In the genomic region with DNA sequence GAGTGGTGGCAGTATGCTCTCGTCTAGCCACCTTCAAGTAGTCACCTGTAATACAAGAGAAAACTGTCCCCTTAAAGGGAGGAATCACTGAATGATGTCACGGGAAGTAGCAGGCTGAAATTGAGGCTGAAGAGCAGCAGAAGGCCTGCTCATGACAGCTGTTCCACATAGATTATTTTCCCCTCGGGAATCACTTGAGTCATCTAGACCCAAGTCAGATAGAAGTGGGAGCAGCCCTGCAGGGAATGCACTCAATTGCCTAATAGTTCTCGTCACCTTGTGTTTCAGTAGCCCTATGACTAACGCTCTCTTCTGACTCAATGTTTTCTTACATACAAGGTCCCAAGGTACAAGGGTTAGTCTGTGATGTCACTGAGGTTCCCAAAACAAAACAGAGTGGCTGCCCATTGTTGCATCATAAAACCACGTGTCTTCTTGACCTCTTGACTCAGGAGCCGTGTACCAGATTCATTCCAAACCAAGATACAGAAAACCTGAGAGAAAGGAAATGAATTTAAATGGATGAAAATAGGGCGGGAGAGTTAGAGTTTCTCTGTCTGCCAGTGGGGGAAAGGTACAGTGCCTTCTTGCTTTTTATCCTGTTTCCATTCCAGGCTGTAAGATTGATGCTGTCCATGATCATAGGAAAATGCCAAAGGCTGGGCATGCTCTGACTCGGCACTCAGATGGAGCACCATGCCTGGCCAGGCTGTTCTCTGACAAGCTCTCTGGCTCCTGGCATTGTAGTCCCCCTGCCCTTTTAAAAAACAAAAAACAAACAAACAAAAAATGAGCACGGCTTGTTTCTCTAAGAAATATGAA, we compare ENCODE assay signal across 1 cellular context.
TF ChIP-seq lines count a peak whose summit lies in the region.

No MANE protein-coding gene starts in this region.

TF ChIP-seq in K562, 482 proteins besides CTCF, POLR2A, EP300 and RAD21 (continued from another document and continues in another):
- TF ChIP-seq, protein P1, sequence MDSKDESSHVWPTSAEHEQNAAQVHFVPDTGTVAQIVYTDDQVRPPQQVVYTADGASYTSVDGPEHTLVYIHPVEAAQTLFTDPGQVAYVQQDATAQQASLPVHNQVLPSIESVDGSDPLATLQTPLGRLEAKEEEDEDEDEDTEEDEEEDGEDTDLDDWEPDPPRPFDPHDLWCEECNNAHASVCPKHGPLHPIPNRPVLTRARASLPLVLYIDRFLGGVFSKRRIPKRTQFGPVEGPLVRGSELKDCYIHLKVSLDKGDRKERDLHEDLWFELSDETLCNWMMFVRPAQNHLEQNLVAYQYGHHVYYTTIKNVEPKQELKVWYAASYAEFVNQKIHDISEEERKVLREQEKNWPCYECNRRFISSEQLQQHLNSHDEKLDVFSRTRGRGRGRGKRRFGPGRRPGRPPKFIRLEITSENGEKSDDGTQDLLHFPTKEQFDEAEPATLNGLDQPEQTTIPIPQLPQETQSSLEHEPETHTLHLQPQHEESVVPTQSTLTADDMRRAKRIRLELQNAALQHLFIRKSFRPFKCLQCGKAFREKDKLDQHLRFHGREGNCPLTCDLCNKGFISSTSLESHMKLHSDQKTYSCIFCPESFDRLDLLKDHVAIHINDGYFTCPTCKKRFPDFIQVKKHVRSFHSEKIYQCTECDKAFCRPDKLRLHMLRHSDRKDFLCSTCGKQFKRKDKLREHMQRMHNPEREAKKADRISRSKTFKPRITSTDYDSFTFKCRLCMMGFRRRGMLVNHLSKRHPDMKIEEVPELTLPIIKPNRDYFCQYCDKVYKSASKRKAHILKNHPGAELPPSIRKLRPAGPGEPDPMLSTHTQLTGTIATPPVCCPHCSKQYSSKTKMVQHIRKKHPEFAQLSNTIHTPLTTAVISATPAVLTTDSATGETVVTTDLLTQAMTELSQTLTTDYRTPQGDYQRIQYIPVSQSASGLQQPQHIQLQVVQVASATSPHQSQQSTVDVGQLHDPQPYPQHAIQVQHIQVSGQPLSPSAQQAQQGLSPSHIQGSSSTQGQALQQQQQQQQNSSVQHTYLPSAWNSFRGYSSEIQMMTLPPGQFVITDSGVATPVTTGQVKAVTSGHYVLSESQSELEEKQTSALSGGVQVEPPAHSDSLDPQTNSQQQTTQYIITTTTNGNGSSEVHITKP (IDR thresholded peaks at IDR 0.05; ENCODE audit: partially characterized antibody): peak; percentile 8
- TF ChIP-seq DACH1 (IDR thresholded peaks at IDR 0.05; ENCODE audit: partially characterized antibody) (peak; percentile 57), SMAD2 (IDR thresholded peaks at IDR 0.05; ENCODE audit: low read depth, low read length) (no peak), ZNF589 (CRISPR knock-in tag; IDR thresholded peaks at IDR 0.05; ENCODE audit: low read depth) (peak; percentile 78; the same call in 1 of the 2 replicates), TOE1 (IDR thresholded peaks at IDR 0.05; ENCODE audit: borderline replicate concordance) (peak; percentile 84), TOE1 (CRISPR knock-in tag; IDR thresholded peaks at IDR 0.05; ENCODE audit: borderline replicate concordance, low read depth) (no peak), TEAD1 (CRISPR knock-in tag; IDR thresholded peaks at IDR 0.05) (peak in 1 of 2 experiments; percentile 77; a peak in 1 of 4 replicates), MYC (IDR thresholded peaks at IDR 0.05; ENCODE audit: low read depth, low read length) (peak; percentile 94), MYC (CRISPR knock-in tag; IDR thresholded peaks at IDR 0.05; ENCODE audit: borderline replicate concordance, low read depth) (no peak), MTA2 (IDR thresholded peaks at IDR 0.05; ENCODE audit: low read depth) (peak; percentile 74; the same call in 1 of the 2 replicates), TEAD4 (IDR thresholded peaks at IDR 0.05; ENCODE audit: low read length) (peak; percentile 77), TEAD4 (CRISPR knock-in tag; IDR thresholded peaks at IDR 0.05; ENCODE audit: borderline replicate concordance) (no peak), SREBF2 (CRISPR knock-in tag; IDR thresholded peaks at IDR 0.05) (no peak), PURB (CRISPR knock-in tag; IDR thresholded peaks at IDR 0.05; ENCODE audit: low read depth) (no peak), ZFX (CRISPR knock-in tag; IDR thresholded peaks at IDR 0.05) (no peak), CTBP1 (IDR thresholded peaks at IDR 0.05; ENCODE audit: borderline replicate concordance) (peak; percentile 84), NCOA2 (IDR thresholded peaks at IDR 0.05; ENCODE audit: partially characterized antibody in 2 of 2) (peak in 1 of 2 experiments; percentile 46), ZNF57 (CRISPR knock-in tag; IDR thresholded peaks at IDR 0.05) (no peak), ZNF316 (IDR thresholded peaks at IDR 0.05) (no peak), FIP1L1 (IDR thresholded peaks at IDR 0.05; ENCODE audit: low read depth, low read length, poor library complexity, severe bottlenecking) (no peak), PYGO2 (tag; IDR thresholded peaks at IDR 0.05) (peak; percentile 23; the same call in 1 of the 2 replicates), MTA1 (IDR thresholded peaks at IDR 0.05; ENCODE audit: borderline replicate concordance) (0 out of 2 replicates have a peak, but pooled peaks have one; percentile 60), TBP (optimal IDR thresholded peaks at IDR 0.05; ENCODE audit: low read depth, low read length) (no peak), ARNT (IDR thresholded peaks at IDR 0.05) (peak in 1 of 2 experiments; percentile 72; a peak in 1 of 4 replicates), ZNF23 (CRISPR knock-in tag; IDR thresholded peaks at IDR 0.05) (no peak), FOXK2 (conservative IDR thresholded peaks at IDR 0.05 in 1 of 2, IDR thresholded peaks at IDR 0.05 in 1 of 2; ENCODE audit: low read depth in 2 of 2) (peak; percentile 86 to 91), SMARCB1 (IDR thresholded peaks at IDR 0.05; ENCODE audit: insufficient read length, low read depth) (no peak), JUND (IDR thresholded peaks at IDR 0.05; ENCODE audit: borderline replicate concordance, low read depth, low read length) (peak; percentile 94), JUND (tag; IDR thresholded peaks at IDR 0.05; ENCODE audit: borderline replicate concordance, low read depth, low read length) (peak; percentile 97)
- TF ChIP-seq, protein P2, sequence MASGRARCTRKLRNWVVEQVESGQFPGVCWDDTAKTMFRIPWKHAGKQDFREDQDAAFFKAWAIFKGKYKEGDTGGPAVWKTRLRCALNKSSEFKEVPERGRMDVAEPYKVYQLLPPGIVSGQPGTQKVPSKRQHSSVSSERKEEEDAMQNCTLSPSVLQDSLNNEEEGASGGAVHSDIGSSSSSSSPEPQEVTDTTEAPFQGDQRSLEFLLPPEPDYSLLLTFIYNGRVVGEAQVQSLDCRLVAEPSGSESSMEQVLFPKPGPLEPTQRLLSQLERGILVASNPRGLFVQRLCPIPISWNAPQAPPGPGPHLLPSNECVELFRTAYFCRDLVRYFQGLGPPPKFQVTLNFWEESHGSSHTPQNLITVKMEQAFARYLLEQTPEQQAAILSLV (tag; IDR thresholded peaks at IDR 0.05): peak; percentile 96
- TF ChIP-seq, protein P3, sequence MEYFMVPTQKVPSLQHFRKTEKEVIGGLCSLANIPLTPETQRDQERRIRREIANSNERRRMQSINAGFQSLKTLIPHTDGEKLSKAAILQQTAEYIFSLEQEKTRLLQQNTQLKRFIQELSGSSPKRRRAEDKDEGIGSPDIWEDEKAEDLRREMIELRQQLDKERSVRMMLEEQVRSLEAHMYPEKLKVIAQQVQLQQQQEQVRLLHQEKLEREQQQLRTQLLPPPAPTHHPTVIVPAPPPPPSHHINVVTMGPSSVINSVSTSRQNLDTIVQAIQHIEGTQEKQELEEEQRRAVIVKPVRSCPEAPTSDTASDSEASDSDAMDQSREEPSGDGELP (CRISPR knock-in tag; IDR thresholded peaks at IDR 0.05; ENCODE audit: borderline replicate concordance): peak; percentile 75
- TF ChIP-seq, protein P4, sequence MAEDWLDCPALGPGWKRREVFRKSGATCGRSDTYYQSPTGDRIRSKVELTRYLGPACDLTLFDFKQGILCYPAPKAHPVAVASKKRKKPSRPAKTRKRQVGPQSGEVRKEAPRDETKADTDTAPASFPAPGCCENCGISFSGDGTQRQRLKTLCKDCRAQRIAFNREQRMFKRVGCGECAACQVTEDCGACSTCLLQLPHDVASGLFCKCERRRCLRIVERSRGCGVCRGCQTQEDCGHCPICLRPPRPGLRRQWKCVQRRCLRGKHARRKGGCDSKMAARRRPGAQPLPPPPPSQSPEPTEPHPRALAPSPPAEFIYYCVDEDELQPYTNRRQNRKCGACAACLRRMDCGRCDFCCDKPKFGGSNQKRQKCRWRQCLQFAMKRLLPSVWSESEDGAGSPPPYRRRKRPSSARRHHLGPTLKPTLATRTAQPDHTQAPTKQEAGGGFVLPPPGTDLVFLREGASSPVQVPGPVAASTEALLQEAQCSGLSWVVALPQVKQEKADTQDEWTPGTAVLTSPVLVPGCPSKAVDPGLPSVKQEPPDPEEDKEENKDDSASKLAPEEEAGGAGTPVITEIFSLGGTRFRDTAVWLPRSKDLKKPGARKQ (CRISPR knock-in tag; IDR thresholded peaks at IDR 0.05): no peak
- TF ChIP-seq, protein P5, sequence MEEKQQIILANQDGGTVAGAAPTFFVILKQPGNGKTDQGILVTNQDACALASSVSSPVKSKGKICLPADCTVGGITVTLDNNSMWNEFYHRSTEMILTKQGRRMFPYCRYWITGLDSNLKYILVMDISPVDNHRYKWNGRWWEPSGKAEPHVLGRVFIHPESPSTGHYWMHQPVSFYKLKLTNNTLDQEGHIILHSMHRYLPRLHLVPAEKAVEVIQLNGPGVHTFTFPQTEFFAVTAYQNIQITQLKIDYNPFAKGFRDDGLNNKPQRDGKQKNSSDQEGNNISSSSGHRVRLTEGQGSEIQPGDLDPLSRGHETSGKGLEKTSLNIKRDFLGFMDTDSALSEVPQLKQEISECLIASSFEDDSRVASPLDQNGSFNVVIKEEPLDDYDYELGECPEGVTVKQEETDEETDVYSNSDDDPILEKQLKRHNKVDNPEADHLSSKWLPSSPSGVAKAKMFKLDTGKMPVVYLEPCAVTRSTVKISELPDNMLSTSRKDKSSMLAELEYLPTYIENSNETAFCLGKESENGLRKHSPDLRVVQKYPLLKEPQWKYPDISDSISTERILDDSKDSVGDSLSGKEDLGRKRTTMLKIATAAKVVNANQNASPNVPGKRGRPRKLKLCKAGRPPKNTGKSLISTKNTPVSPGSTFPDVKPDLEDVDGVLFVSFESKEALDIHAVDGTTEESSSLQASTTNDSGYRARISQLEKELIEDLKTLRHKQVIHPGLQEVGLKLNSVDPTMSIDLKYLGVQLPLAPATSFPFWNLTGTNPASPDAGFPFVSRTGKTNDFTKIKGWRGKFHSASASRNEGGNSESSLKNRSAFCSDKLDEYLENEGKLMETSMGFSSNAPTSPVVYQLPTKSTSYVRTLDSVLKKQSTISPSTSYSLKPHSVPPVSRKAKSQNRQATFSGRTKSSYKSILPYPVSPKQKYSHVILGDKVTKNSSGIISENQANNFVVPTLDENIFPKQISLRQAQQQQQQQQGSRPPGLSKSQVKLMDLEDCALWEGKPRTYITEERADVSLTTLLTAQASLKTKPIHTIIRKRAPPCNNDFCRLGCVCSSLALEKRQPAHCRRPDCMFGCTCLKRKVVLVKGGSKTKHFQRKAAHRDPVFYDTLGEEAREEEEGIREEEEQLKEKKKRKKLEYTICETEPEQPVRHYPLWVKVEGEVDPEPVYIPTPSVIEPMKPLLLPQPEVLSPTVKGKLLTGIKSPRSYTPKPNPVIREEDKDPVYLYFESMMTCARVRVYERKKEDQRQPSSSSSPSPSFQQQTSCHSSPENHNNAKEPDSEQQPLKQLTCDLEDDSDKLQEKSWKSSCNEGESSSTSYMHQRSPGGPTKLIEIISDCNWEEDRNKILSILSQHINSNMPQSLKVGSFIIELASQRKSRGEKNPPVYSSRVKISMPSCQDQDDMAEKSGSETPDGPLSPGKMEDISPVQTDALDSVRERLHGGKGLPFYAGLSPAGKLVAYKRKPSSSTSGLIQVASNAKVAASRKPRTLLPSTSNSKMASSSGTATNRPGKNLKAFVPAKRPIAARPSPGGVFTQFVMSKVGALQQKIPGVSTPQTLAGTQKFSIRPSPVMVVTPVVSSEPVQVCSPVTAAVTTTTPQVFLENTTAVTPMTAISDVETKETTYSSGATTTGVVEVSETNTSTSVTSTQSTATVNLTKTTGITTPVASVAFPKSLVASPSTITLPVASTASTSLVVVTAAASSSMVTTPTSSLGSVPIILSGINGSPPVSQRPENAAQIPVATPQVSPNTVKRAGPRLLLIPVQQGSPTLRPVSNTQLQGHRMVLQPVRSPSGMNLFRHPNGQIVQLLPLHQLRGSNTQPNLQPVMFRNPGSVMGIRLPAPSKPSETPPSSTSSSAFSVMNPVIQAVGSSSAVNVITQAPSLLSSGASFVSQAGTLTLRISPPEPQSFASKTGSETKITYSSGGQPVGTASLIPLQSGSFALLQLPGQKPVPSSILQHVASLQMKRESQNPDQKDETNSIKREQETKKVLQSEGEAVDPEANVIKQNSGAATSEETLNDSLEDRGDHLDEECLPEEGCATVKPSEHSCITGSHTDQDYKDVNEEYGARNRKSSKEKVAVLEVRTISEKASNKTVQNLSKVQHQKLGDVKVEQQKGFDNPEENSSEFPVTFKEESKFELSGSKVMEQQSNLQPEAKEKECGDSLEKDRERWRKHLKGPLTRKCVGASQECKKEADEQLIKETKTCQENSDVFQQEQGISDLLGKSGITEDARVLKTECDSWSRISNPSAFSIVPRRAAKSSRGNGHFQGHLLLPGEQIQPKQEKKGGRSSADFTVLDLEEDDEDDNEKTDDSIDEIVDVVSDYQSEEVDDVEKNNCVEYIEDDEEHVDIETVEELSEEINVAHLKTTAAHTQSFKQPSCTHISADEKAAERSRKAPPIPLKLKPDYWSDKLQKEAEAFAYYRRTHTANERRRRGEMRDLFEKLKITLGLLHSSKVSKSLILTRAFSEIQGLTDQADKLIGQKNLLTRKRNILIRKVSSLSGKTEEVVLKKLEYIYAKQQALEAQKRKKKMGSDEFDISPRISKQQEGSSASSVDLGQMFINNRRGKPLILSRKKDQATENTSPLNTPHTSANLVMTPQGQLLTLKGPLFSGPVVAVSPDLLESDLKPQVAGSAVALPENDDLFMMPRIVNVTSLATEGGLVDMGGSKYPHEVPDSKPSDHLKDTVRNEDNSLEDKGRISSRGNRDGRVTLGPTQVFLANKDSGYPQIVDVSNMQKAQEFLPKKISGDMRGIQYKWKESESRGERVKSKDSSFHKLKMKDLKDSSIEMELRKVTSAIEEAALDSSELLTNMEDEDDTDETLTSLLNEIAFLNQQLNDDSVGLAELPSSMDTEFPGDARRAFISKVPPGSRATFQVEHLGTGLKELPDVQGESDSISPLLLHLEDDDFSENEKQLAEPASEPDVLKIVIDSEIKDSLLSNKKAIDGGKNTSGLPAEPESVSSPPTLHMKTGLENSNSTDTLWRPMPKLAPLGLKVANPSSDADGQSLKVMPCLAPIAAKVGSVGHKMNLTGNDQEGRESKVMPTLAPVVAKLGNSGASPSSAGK (IDR thresholded peaks at IDR 0.05): peak; percentile 71
